22 cellular contexts compared by ENCODE assay signal in genomic region chr12:53166837-53167236, GRCh38. TPM values are rescaled to one million over a fixed set of nuclear protein-coding genes. Genes with fewer than 3 reads are reported as not detected.
A peak's percentile ranks its signal among the peaks of the same experiment; 100 is the strongest.
DNase-seq lines count a peak whose midpoint lies in the region; ATAC-seq and TF ChIP-seq lines count a peak whose summit lies in the region.
"Had no signal": no experiment of that assay in that cellular context is flagged by ENCODE, and none has a peak within 500 bp of the region (broad histone marks: within the 10 kb centered on the region; RNA-seq: fewer than 3 reads in every experiment).

No MANE protein-coding gene starts in this region.

- dilution Hi-C loops in mammary epithelial cell (cut with HindIII; ENCODE audit: low sequenced_read_pairs), result no loop called here

- peaks cover 14% of the 10 kb centered on the region for H3K36me3 Mint-ChIP-seq in MCF 10A (ENCODE audit: insufficient read depth, unreplicated experiment)
- H3K36me3 Mint-ChIP-seq in activated T-cell treated with anti-CD3 and anti-CD28 coated beads, Interleukin-2, amount 50 U/mL, for 4 hours (ENCODE audit: insufficient read depth), result peaks cover 11% of the 10 kb centered on the region

- TF ChIP-seq CTCF in mammary epithelial cell (conservative IDR thresholded peaks at IDR 0.05 in 1 of 2, IDR thresholded peaks at IDR 0.05 in 1 of 2; ENCODE audit: extremely low read depth in 1 of 2, insufficient read depth in 1 of 2, low read depth in 1 of 2, low read length in 2 of 2) (no peak), MCF 10A (IDR thresholded peaks at IDR 0.05; ENCODE audit: unreplicated experiment) (no peak), RWPE2 (IDR thresholded peaks at IDR 0.05; ENCODE audit: poor library complexity, severe bottlenecking) (no peak), foreskin keratinocyte (conservative IDR thresholded peaks at IDR 0.05) (no peak), heart right ventricle (IDR thresholded peaks at IDR 0.05) (no peak)

- H3K4me1 ChIP-seq in mammary epithelial cell (ENCODE audit: insufficient read depth, low read length) (no peaks in the 10 kb centered on the region), RWPE2 (ENCODE audit: insufficient read depth, poor library complexity, severe bottlenecking) (no peaks in the 10 kb centered on the region), foreskin keratinocyte (no peaks in the 10 kb centered on the region), heart right ventricle (no peaks in the 10 kb centered on the region)
- H3K4me1 ChIP-seq: Caco-2, HAP-1 had no signal

- in situ Hi-C loops in mammary epithelial cell (cut with MboI; ENCODE audit: low sequenced_read_pairs in 2 of 2), result no loop called here

- H3K79me2 ChIP-seq in mammary epithelial cell (ENCODE audit: insufficient read depth, low read length), result no peaks in the 10 kb centered on the region

- no peak overlapping the region for H3K27ac Mint-ChIP-seq in MCF 10A (ENCODE audit: low read depth, unreplicated experiment)
- H3K27ac Mint-ChIP-seq: B cell; CD8-positive, alpha-beta T cell; HFFc6 had no signal

- H3K27me3 ChIP-seq in mammary epithelial cell (ENCODE audit: insufficient read depth, low read length), result no peaks in the 10 kb centered on the region
- no peaks in the 10 kb centered on the region for H3K27me3 ChIP-seq in RWPE2 (ENCODE audit: insufficient read depth, poor library complexity, severe bottlenecking)
- no peaks in the 10 kb centered on the region for H3K27me3 ChIP-seq in foreskin keratinocyte
- no peaks in the 10 kb centered on the region for H3K27me3 ChIP-seq in heart right ventricle
- H3K27me3 ChIP-seq: BLaER1 had no signal

- ATAC-seq in RWPE2 (ENCODE audit: low read depth), result peak; percentile 19; the same call in 1 of the 3 replicates
- ATAC-seq in foreskin keratinocyte, result peak; percentile 44
- no peak for ATAC-seq in GM21423 (IDR thresholded peaks at IDR 0.05; ENCODE audit: unreplicated experiment)
- ATAC-seq in heart right ventricle, result no peak
- no peak for ATAC-seq in activated T-cell treated with anti-CD3 and anti-CD28 coated beads, Interleukin-2, amount 50 U/mL, for 4 hours
- ATAC-seq: CD8-positive, alpha-beta T cell; GM12878 had no signal

- no peaks in the 10 kb centered on the region for H3K9me3 Mint-ChIP-seq in MCF 10A (ENCODE audit: unreplicated experiment)
- no peaks in the 10 kb centered on the region for H3K9me3 Mint-ChIP-seq in activated T-cell treated with anti-CD3 and anti-CD28 coated beads, Interleukin-2, amount 50 U/mL, for 4 hours
- H3K9me3 Mint-ChIP-seq: CD4-positive, CD25-positive, alpha-beta regulatory T cell; CD8-positive, alpha-beta T cell; HFFc6 had no signal

- H2AFZ ChIP-seq in mammary epithelial cell (ENCODE audit: low read depth, low read length), result no peak overlapping the region

- H3K4me3 ChIP-seq in mammary epithelial cell (replicated peaks in 1 of 3; ENCODE audit: insufficient read depth in 1 of 3, low read depth in 2 of 3, low read length in 3 of 3) (no peak overlapping the region), RWPE2 (ENCODE audit: severe bottlenecking) (no peak overlapping the region), heart right ventricle (no peak overlapping the region)
- H3K4me3 ChIP-seq: BLaER1, GM12878, HAP-1 had no signal

- no peak overlapping the region for H3K9ac ChIP-seq in mammary epithelial cell (ENCODE audit: insufficient read depth, low read length)
- H3K9ac ChIP-seq: BLaER1 had no signal

- H3K36me3 ChIP-seq in mammary epithelial cell (ENCODE audit: insufficient read depth, low read length) (no peaks in the 10 kb centered on the region), RWPE2 (ENCODE audit: low read depth) (no peaks in the 10 kb centered on the region), heart right ventricle (peaks cover 0 to 62% (median 9%) of the 10 kb centered on the region in 9 donors)
- H3K36me3 ChIP-seq: BLaER1, HAP-1 had no signal

- POLR2A ChIA-PET in MCF 10A (lab: Yijun Ruan, JAX), result no interaction called here

- H3K9me3 ChIP-seq in mammary epithelial cell (replicated peaks; ENCODE audit: insufficient read depth, low read length) (no peaks in the 10 kb centered on the region), RWPE2 (ENCODE audit: severe bottlenecking) (no peaks in the 10 kb centered on the region), heart right ventricle (no peaks in the 10 kb centered on the region)
- H3K9me3 ChIP-seq: BLaER1, Caco-2, HAP-1 had no signal

- intact Hi-C loops in mammary epithelial cell (cut with micrococcal nuclease) (no loop called here), MCF 10A (cut with micrococcal nuclease) (no loop called here), heart right ventricle (cut with DNase I) (no loop called here)

- no peaks in the 10 kb centered on the region for H4K20me1 ChIP-seq in mammary epithelial cell (ENCODE audit: insufficient read depth, low read length)
- H4K20me1 ChIP-seq: BLaER1 had no signal

- peak; percentile 23 for DNase-seq in mammary epithelial cell
- DNase-seq in MCF 10A (ENCODE audit: unreplicated experiment), result no peak
- DNase-seq in RWPE2 (ENCODE audit: low spot score), result no peak
- DNase-seq in foreskin keratinocyte, result peak in 1 of 2 donors; percentile 57
- no peak for DNase-seq in heart right ventricle
- no peak for DNase-seq in activated CD8-positive, alpha-beta memory T cell treated with anti-CD3 and anti-CD28 coated beads for 24 hours
- DNase-seq in activated T-cell treated with anti-CD3 and anti-CD28 coated beads, Interleukin-2, amount 50 U/mL, for 4 hours, result no peak
- DNase-seq: Caco-2; CD4-positive, CD25-positive, alpha-beta regulatory T cell; CD8-positive, alpha-beta T cell; DMS153; DND-41; GDM1; GOT3; HFFc6 had no signal

- H3K4me3 Mint-ChIP-seq in MCF 10A (ENCODE audit: unreplicated experiment), result no peak overlapping the region
- H3K4me3 Mint-ChIP-seq in activated T-cell treated with anti-CD3 and anti-CD28 coated beads, Interleukin-2, amount 50 U/mL, for 4 hours, result no peak overlapping the region
- H3K4me3 Mint-ChIP-seq: B cell; CD4-positive, CD25-positive, alpha-beta regulatory T cell; CD8-positive, alpha-beta T cell; HFFc6 had no signal

- H3K27me3 Mint-ChIP-seq in MCF 10A (ENCODE audit: insufficient read depth, unreplicated experiment), result no peaks in the 10 kb centered on the region
- no peaks in the 10 kb centered on the region for H3K27me3 Mint-ChIP-seq in activated T-cell treated with anti-CD3 and anti-CD28 coated beads, Interleukin-2, amount 50 U/mL, for 4 hours (ENCODE audit: low read depth)
- H3K27me3 Mint-ChIP-seq: B cell had no signal

- H3K27ac ChIP-seq in mammary epithelial cell (ENCODE audit: insufficient read depth, low read depth, low read length) (no peak overlapping the region), RWPE2 (ENCODE audit: poor library complexity, severe bottlenecking) (no peak overlapping the region), foreskin keratinocyte (no peak overlapping the region), heart right ventricle (no peak overlapping the region)
- H3K27ac ChIP-seq: 22Rv1, BLaER1, C4-2B had no signal

- CTCF ChIA-PET in mammary epithelial cell (lab: Charles Lee; ENCODE audit: low non-redundant PET), result no interaction called here
- CTCF ChIA-PET in MCF 10A (lab: Yijun Ruan, JAX), result interaction anchor here (0.9 kb wide), 1 partner anchor 12 kb away, joined by 3 read pairs; no protein-coding TSS in a partner anchor

- BruUV-seq in mammary epithelial cell (replicated peaks; lab: Mats Ljungman, UMichigan) (no TSS peak), MCF 10A (replicated peaks; lab: Mats Ljungman, UMichigan) (no TSS peak)

- peaks cover 5% of the 10 kb centered on the region for H3K4me1 Mint-ChIP-seq in MCF 10A (ENCODE audit: insufficient read depth, unreplicated experiment)
- no peaks in the 10 kb centered on the region for H3K4me1 Mint-ChIP-seq in activated T-cell treated with anti-CD3 and anti-CD28 coated beads, Interleukin-2, amount 50 U/mL, for 4 hours (ENCODE audit: low read depth)
- H3K4me1 Mint-ChIP-seq: B cell had no signal

- no peak overlapping the region for H3K4me2 ChIP-seq in mammary epithelial cell (ENCODE audit: insufficient read depth, low read depth, low read length)
- H3K4me2 ChIP-seq: BLaER1 had no signal

RNA-seq across cellular contexts. Expression of gene ZNF740, which starts 13.7 kb away (rescaled TPM):
- total RNA-seq in mammary epithelial cell (10 to 100 TPM; 10.0 to 30.9 TPM), MCF 10A (2022) (34.9 and 36.2 TPM in 2 replicates), foreskin keratinocyte (11.0 and 11.7 TPM in 2 replicates), heart right ventricle (10 to 100 TPM; 13.8 to 28.9 (median 20.4) TPM)
- polyA plus RNA-seq in mammary epithelial cell (5.9 TPM), foreskin keratinocyte (3.7 and 4.6 TPM in 2 replicates), heart right ventricle (1 to 10 TPM; 2.7 to 8.2 TPM)
- polyA minus RNA-seq in mammary epithelial cell, result 33.1 TPM
- total RNA-seq in activated T-cell treated with anti-CD3 and anti-CD28 coated beads, Interleukin-2, amount 50 U/mL, for 4 hours, result 10 to 100 TPM; 29.7 to 41.5 (median 36.6) TPM

RNA-seq across cellular contexts. Expression of gene CSAD, which starts 13.9 kb away (rescaled TPM):
- total RNA-seq in mammary epithelial cell, result 10 to 100 TPM; 10.2 to 22.1 TPM
- polyA plus RNA-seq in mammary epithelial cell, result 7.8 TPM
- polyA minus RNA-seq in mammary epithelial cell, result 12.7 TPM
- 22.7 and 30.8 TPM in 2 replicates for total RNA-seq in MCF 10A (2022)
- 4.1 and 4.4 TPM in 2 replicates for total RNA-seq in foreskin keratinocyte
- 3.0 and 3.1 TPM in 2 replicates for polyA plus RNA-seq in foreskin keratinocyte
- total RNA-seq in heart right ventricle, result 10 to 100 TPM in 3 of 10 donors, 1 to 10 TPM in 7; 8.3 to 15.1 (median 9.5) TPM
- polyA plus RNA-seq in heart right ventricle, result 10 to 100 TPM in 1 of 2 donors, 1 to 10 TPM in 1; 8.0 to 76.4 TPM
- 10 to 100 TPM in 1 of 3 donors, 1 to 10 TPM in 2; 8.0 to 10.6 (median 9.3) TPM for total RNA-seq in activated T-cell treated with anti-CD3 and anti-CD28 coated beads, Interleukin-2, amount 50 U/mL, for 4 hours

RNA-seq across cellular contexts. Expression of gene ITGB7, which starts 40.2 kb away (rescaled TPM):
- total RNA-seq in mammary epithelial cell (1 to 10 TPM; 1.8 to 3.5 TPM), MCF 10A (2022) (1.0 and 1.1 TPM in 2 replicates), foreskin keratinocyte (0.14 and 0.32 TPM in 2 replicates), heart right ventricle (1 to 10 TPM in 7 of 10 donors, under 1 TPM in 3; 0.56 to 8.4 (median 1.1) TPM)
- polyA plus RNA-seq in mammary epithelial cell (0.33 TPM), foreskin keratinocyte (0.15 and 0.17 TPM in 2 replicates), heart right ventricle (under 1 TPM; 0.55 to 0.73 TPM)
- polyA minus RNA-seq in mammary epithelial cell, result 7.1 TPM
- total RNA-seq in activated T-cell treated with anti-CD3 and anti-CD28 coated beads, Interleukin-2, amount 50 U/mL, for 4 hours, result 100 to 1,000 TPM in 2 of 3 donors, 10 to 100 TPM in 1; 82.1 to 140 (median 124) TPM

Comparison
In these comparisons a context has a peak if more than half of its experiments do, and no peak if none do; other contexts are left out.
1. ATAC-seq: peak in RWPE2 (single experiment) and foreskin keratinocyte (single experiment); none in GM21423 (single experiment), heart right ventricle (0 of 8) and activated T-cell treated with anti-CD3 and anti-CD28 coated beads, Interleukin-2, amount 50 U/mL, for 4 hours (0 of 2).
2. RNA of gene ITGB7, which starts 40.2 kb away (total RNA-seq): 82.1 to 140 TPM in activated T-cell treated with anti-CD3 and anti-CD28 coated beads, Interleukin-2, amount 50 U/mL, for 4 hours; 1.8 to 3.5 TPM in mammary epithelial cell, 0.56 to 8.4 TPM in heart right ventricle, 1.0 to 1.1 TPM in MCF 10A and 0.14 to 0.32 TPM in foreskin keratinocyte; every median in the first group is over 4 times any median in the second.